In the genomic region with DNA sequence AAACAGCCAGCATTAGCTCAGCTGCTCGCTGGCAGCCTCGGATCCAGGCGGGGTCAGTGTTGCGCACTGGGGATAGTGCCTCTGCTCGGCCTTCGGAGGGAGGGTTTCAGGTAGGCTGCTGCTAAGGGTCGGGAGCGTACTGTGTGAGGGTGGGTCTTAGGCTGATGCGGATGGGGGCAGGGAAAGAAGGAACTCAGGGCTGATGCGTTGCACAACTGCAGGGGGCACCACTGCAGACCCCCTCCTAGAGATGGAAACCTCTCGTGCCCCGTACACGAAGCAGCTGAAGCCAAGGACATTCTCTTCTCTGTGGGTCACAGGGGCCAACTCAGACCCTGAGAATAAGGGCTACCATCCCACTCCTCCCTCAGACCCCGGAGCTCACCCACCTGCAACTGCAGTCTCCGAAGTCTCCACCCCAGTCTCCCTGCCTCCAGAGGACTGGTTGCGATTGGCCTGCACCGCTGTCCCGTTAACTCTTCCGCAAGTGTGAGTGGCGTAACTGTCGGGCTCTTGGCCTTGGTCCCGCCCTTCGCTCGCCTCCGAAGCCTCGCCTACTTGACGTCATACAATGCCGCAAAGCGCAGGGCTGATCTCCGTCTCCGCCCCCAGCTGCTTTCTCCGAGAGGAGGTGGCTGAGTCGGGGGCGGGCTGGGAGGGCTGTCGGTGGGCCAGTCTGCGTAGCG, we compare ENCODE assay signal across 1 cellular context.
TF ChIP-seq lines count a peak whose summit lies in the region.

A gene with protein sequence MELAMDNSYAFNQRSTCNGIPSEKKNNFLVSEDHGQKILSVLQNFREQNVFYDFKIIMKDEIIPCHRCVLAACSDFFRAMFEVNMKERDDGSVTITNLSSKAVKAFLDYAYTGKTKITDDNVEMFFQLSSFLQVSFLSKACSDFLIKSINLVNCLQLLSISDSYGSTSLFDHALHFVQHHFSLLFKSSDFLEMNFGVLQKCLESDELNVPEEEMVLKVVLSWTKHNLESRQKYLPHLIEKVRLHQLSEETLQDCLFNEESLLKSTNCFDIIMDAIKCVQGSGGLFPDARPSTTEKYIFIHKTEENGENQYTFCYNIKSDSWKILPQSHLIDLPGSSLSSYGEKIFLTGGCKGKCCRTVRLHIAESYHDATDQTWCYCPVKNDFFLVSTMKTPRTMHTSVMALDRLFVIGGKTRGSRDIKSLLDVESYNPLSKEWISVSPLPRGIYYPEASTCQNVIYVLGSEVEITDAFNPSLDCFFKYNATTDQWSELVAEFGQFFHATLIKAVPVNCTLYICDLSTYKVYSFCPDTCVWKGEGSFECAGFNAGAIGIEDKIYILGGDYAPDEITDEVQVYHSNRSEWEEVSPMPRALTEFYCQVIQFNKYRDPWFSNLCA (minus strand): TSS at position 425 of the 686 bp plus-strand sequence. CDS start 18,250 bp downstream, outside the sequence.

TF ChIP-seq in K562, 482 proteins besides CTCF, POLR2A, EP300 and RAD21 (continued from another document and continues in another):
- TF ChIP-seq ZMIZ1 (IDR thresholded peaks at IDR 0.05; ENCODE audit: low read depth in 2 of 2, low read length in 2 of 2) (peak in 1 of 2 experiments; percentile 16; a peak in 1 of 4 replicates), ZBTB17 (CRISPR knock-in tag; IDR thresholded peaks at IDR 0.05) (peak; percentile 41; the same call in 1 of the 2 replicates), ZNF121 (CRISPR knock-in tag; conservative IDR thresholded peaks at IDR 0.05) (no peak), CHD4 (IDR thresholded peaks at IDR 0.05; ENCODE audit: insufficient read depth, insufficient replicate concordance, low read depth, low read length, poor library complexity, severe bottlenecking) (peak; percentile 68), ATF1 (CRISPR knock-in tag; IDR thresholded peaks at IDR 0.05) (no peak), ATF1 (tag; IDR thresholded peaks at IDR 0.05) (peak; percentile 78), ZNF407 (IDR thresholded peaks at IDR 0.05; ENCODE audit: low read depth) (peak; percentile 67; the same call in 1 of the 2 replicates), ZNF41 (CRISPR knock-in tag; conservative IDR thresholded peaks at IDR 0.05) (no peak), ZNF212 (CRISPR knock-in tag; IDR thresholded peaks at IDR 0.05) (no peak), BCOR (IDR thresholded peaks at IDR 0.05) (0 out of 2 replicates have a peak, but pooled peaks have one; percentile 33), L3MBTL2 (IDR thresholded peaks at IDR 0.05) (0 out of 2 replicates have a peak, but pooled peaks have one; percentile 5), PHB (CRISPR knock-in tag; IDR thresholded peaks at IDR 0.05) (no peak), ZNF311 (CRISPR knock-in tag; IDR thresholded peaks at IDR 0.05) (no peak), HNRNPH1 (optimal IDR thresholded peaks at IDR 0.05; ENCODE audit: low read depth, low read length) (no peak), SAP30 (IDR thresholded peaks at IDR 0.05; ENCODE audit: borderline replicate concordance, insufficient read depth, low read depth, low read length, poor library complexity, severe bottlenecking) (peak; percentile 53), TRIM28 (IDR thresholded peaks at IDR 0.05) (no peak), SMARCC2 (IDR thresholded peaks at IDR 0.05; ENCODE audit: low read depth) (peak; percentile 67; the same call in 1 of the 2 replicates), ADNP (tag; IDR thresholded peaks at IDR 0.05) (peak; percentile 93), FOXA3 (CRISPR knock-in tag; conservative IDR thresholded peaks at IDR 0.05 in 1 of 2, IDR thresholded peaks at IDR 0.05 in 1 of 2) (0 out of 4 replicates have a peak, but pooled peaks of 1 of the 2 experiments have one; percentile 75), TEAD1 (CRISPR knock-in tag; IDR thresholded peaks at IDR 0.05) (no peak; a peak in 1 of 4 replicates), CBX8 (IDR thresholded peaks at IDR 0.05; ENCODE audit: borderline replicate concordance, extremely low read depth, low read depth, low read length, poor library complexity, severe bottlenecking) (no peak), MAFK (IDR thresholded peaks at IDR 0.05; ENCODE audit: low read length) (no peak), ASH1L (IDR thresholded peaks at IDR 0.05; ENCODE audit: borderline replicate concordance, low read depth, partially characterized antibody) (peak; percentile 72), TFE3 (CRISPR knock-in tag; IDR thresholded peaks at IDR 0.05) (no peak), FIP1L1 (IDR thresholded peaks at IDR 0.05; ENCODE audit: low read depth, low read length, poor library complexity, severe bottlenecking) (no peak), OTX1 (CRISPR knock-in tag; IDR thresholded peaks at IDR 0.05) (peak; percentile 22; the same call in 1 of the 2 replicates), XRCC5 (IDR thresholded peaks at IDR 0.05; ENCODE audit: low read depth, low read length) (no peak), BRD9 (IDR thresholded peaks at IDR 0.05; ENCODE audit: low read depth, partially characterized antibody) (no peak), GTF2E2 (tag; IDR thresholded peaks at IDR 0.05) (no peak), ZNF764 (CRISPR knock-in tag; IDR thresholded peaks at IDR 0.05; ENCODE audit: low read depth) (peak; percentile 95), JUN (IDR thresholded peaks at IDR 0.05; ENCODE audit: borderline replicate concordance, low read depth, low read length) (0 out of 2 replicates have a peak, but pooled peaks have one; percentile 4), JUN (CRISPR knock-in tag; IDR thresholded peaks at IDR 0.05; ENCODE audit: borderline replicate concordance) (no peak)
- TF ChIP-seq, protein P1, sequence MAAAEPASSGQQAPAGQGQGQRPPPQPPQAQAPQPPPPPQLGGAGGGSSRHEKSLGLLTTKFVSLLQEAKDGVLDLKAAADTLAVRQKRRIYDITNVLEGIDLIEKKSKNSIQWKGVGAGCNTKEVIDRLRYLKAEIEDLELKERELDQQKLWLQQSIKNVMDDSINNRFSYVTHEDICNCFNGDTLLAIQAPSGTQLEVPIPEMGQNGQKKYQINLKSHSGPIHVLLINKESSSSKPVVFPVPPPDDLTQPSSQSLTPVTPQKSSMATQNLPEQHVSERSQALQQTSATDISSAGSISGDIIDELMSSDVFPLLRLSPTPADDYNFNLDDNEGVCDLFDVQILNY (CRISPR knock-in tag; IDR thresholded peaks at IDR 0.05), result peak; percentile 73; the same call in 1 of the 2 replicates
- TF ChIP-seq, protein P2, sequence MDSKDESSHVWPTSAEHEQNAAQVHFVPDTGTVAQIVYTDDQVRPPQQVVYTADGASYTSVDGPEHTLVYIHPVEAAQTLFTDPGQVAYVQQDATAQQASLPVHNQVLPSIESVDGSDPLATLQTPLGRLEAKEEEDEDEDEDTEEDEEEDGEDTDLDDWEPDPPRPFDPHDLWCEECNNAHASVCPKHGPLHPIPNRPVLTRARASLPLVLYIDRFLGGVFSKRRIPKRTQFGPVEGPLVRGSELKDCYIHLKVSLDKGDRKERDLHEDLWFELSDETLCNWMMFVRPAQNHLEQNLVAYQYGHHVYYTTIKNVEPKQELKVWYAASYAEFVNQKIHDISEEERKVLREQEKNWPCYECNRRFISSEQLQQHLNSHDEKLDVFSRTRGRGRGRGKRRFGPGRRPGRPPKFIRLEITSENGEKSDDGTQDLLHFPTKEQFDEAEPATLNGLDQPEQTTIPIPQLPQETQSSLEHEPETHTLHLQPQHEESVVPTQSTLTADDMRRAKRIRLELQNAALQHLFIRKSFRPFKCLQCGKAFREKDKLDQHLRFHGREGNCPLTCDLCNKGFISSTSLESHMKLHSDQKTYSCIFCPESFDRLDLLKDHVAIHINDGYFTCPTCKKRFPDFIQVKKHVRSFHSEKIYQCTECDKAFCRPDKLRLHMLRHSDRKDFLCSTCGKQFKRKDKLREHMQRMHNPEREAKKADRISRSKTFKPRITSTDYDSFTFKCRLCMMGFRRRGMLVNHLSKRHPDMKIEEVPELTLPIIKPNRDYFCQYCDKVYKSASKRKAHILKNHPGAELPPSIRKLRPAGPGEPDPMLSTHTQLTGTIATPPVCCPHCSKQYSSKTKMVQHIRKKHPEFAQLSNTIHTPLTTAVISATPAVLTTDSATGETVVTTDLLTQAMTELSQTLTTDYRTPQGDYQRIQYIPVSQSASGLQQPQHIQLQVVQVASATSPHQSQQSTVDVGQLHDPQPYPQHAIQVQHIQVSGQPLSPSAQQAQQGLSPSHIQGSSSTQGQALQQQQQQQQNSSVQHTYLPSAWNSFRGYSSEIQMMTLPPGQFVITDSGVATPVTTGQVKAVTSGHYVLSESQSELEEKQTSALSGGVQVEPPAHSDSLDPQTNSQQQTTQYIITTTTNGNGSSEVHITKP (IDR thresholded peaks at IDR 0.05; ENCODE audit: partially characterized antibody), result peak; percentile 90
